17 cellular contexts compared by ENCODE assay signal in the genomic region with DNA sequence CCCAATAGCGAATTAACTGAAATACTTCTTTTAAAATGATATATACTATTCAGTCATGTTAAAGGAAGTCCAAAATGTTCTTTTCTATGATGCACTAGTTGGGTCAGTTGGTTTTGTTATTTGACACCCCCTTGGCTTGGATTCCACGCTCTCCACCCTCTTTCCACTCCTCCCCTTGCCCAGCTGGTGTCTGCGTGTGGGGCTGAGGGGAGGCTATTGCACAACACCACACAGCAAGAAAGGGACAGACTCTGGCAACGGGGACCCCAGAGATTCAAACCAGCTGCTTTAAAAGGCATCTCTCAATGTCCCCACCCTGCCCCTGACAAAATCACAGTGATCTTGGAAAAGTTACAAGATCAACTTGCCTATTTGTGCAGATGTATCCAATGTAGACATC.
DNase-seq lines count a peak whose midpoint lies in the region; ATAC-seq and TF ChIP-seq lines count a peak whose summit lies in the region.
"Had no signal": no experiment of that assay in that cellular context is flagged by ENCODE, and none has a peak within 500 bp of the region (broad histone marks: within the 10 kb centered on the region; RNA-seq: fewer than 3 reads in every experiment).

No MANE protein-coding gene starts in this region.

- ATAC-seq in mucosa of descending colon: no peak
- ATAC-seq in activated T-cell treated with anti-CD3 and anti-CD28 coated beads, Interleukin-2, amount 50 U/mL, for 4 hours: no peak
- ATAC-seq: A549; CD8-positive, alpha-beta T cell; PC-3 had no signal

- no peak overlapping the region for H3K4me3 ChIP-seq in breast epithelium
- no peak overlapping the region for H3K4me3 ChIP-seq in mucosa of descending colon
- H3K4me3 ChIP-seq: A549 had no signal

- intact Hi-C loops in MCF 10A (cut with micrococcal nuclease): no loop called here
- intact Hi-C loops in breast epithelium (cut with DNase I; ENCODE audit: low total_unique reads): no loop called here
- intact Hi-C loops in mucosa of descending colon (cut with DNase I, micrococcal nuclease): no loop called here

- TF ChIP-seq CTCF in MCF 10A (IDR thresholded peaks at IDR 0.05; ENCODE audit: unreplicated experiment) (no peak), breast epithelium (IDR thresholded peaks at IDR 0.05) (no peak), mucosa of descending colon (IDR thresholded peaks at IDR 0.05) (no peak)

- peaks cover 1% of the 10 kb centered on the region for H3K9me3 Mint-ChIP-seq in MCF 10A (ENCODE audit: unreplicated experiment)
- no peaks in the 10 kb centered on the region for H3K9me3 Mint-ChIP-seq in activated T-cell treated with anti-CD3 and anti-CD28 coated beads, Interleukin-2, amount 50 U/mL, for 4 hours
- H3K9me3 Mint-ChIP-seq: activated CD4-positive, alpha-beta memory T cell treated with anti-CD3 and anti-CD28 coated beads, Interleukin-2, amount 10 ng/mL, durations not matched to agents 7 days and 5 days had no signal

- H3K36me3 ChIP-seq in breast epithelium: no peaks in the 10 kb centered on the region
- H3K36me3 ChIP-seq in mucosa of descending colon (ENCODE audit: low read depth): no peaks in the 10 kb centered on the region

- DNase-seq in MCF 10A (ENCODE audit: unreplicated experiment) (peak; percentile 27), breast epithelium (ENCODE audit: low spot score in 2 of 2) (no peak), fibroblast of peridontal ligament (ENCODE audit: extremely low read depth) (peak; percentile 87), mucosa of descending colon (peak in 2 of 3 donors; percentile 25 to 27), ureter (ENCODE audit: low spot score) (peak; percentile 63), NCI-H748 treated with DMSO at 0.1 percent for 48 hours (lab: John Stamatoyannopoulos, UW) (no peak)
- no peak for DNase-seq in central memory CD4-positive, alpha-beta T cell
- DNase-seq in activated T-cell treated with anti-CD3 and anti-CD28 coated beads, Interleukin-2, amount 50 U/mL, for 4 hours: no peak
- DNase-seq: activated CD4-positive, alpha-beta memory T cell treated with anti-CD3 and anti-CD28 coated beads, Interleukin-2, amount 10 ng/mL, durations not matched to agents 7 days and 5 days; activated effector memory CD4-positive, alpha-beta T cell treated with Interleukin-2 at 50 U/mL for 16 hours; CD8-positive, alpha-beta T cell; effector CD4-positive, alpha-beta T cell; NCI-H1694; NCI-H510A; PC-3 had no signal

- POLR2A ChIA-PET in MCF 10A (lab: Yijun Ruan, JAX): no interaction called here

- BruUV-seq in MCF 10A (replicated peaks; lab: Mats Ljungman, UMichigan): no TSS peak

- H3K4me1 ChIP-seq in breast epithelium (no peaks in the 10 kb centered on the region), mucosa of descending colon (ENCODE audit: low read depth) (no peaks in the 10 kb centered on the region)
- H3K4me1 ChIP-seq: parathyroid adenoma had no signal

- no peaks in the 10 kb centered on the region for H3K36me3 Mint-ChIP-seq in MCF 10A (ENCODE audit: insufficient read depth, unreplicated experiment)
- no peaks in the 10 kb centered on the region for H3K36me3 Mint-ChIP-seq in activated T-cell treated with anti-CD3 and anti-CD28 coated beads, Interleukin-2, amount 50 U/mL, for 4 hours (ENCODE audit: insufficient read depth)
- H3K36me3 Mint-ChIP-seq: CD8-positive, alpha-beta T cell had no signal

- peaks cover 16% of the 10 kb centered on the region for H3K4me1 Mint-ChIP-seq in MCF 10A (ENCODE audit: insufficient read depth, unreplicated experiment)
- no peaks in the 10 kb centered on the region for H3K4me1 Mint-ChIP-seq in activated T-cell treated with anti-CD3 and anti-CD28 coated beads, Interleukin-2, amount 50 U/mL, for 4 hours (ENCODE audit: low read depth)
- H3K4me1 Mint-ChIP-seq: activated CD4-positive, alpha-beta memory T cell treated with anti-CD3 and anti-CD28 coated beads, Interleukin-2, amount 10 ng/mL, durations not matched to agents 7 days and 5 days had no signal

- no peaks in the 10 kb centered on the region for H3K27me3 Mint-ChIP-seq in MCF 10A (ENCODE audit: insufficient read depth, unreplicated experiment)
- H3K27me3 Mint-ChIP-seq in activated T-cell treated with anti-CD3 and anti-CD28 coated beads, Interleukin-2, amount 50 U/mL, for 4 hours (ENCODE audit: low read depth): no peaks in the 10 kb centered on the region
- H3K27me3 Mint-ChIP-seq: activated CD4-positive, alpha-beta memory T cell treated with anti-CD3 and anti-CD28 coated beads, Interleukin-2, amount 10 ng/mL, durations not matched to agents 7 days and 5 days had no signal

- H3K9me3 ChIP-seq in breast epithelium: no peaks in the 10 kb centered on the region
- H3K9me3 ChIP-seq in mucosa of descending colon: no peaks in the 10 kb centered on the region

- H3K27ac Mint-ChIP-seq in MCF 10A (ENCODE audit: low read depth, unreplicated experiment): no peak overlapping the region
- H3K27ac Mint-ChIP-seq: activated CD4-positive, alpha-beta memory T cell treated with anti-CD3 and anti-CD28 coated beads, Interleukin-2, amount 10 ng/mL, durations not matched to agents 7 days and 5 days; CD8-positive, alpha-beta T cell had no signal

- no peak overlapping the region for H3K4me3 Mint-ChIP-seq in MCF 10A (ENCODE audit: unreplicated experiment)
- H3K4me3 Mint-ChIP-seq in activated T-cell treated with anti-CD3 and anti-CD28 coated beads, Interleukin-2, amount 50 U/mL, for 4 hours: no peak overlapping the region
- H3K4me3 Mint-ChIP-seq: activated CD4-positive, alpha-beta memory T cell treated with anti-CD3 and anti-CD28 coated beads, Interleukin-2, amount 10 ng/mL, durations not matched to agents 7 days and 5 days; CD8-positive, alpha-beta T cell had no signal

- no peak overlapping the region for H3K27ac ChIP-seq in breast epithelium
- H3K27ac ChIP-seq: A549, parathyroid adenoma had no signal

- CTCF ChIA-PET in MCF 10A (lab: Yijun Ruan, JAX): interaction anchor here (0.7 kb wide), 1 partner anchor 241 kb away, joined by 4 read pairs; no protein-coding TSS in a partner anchor

- TF ChIP-seq POLR2A in breast epithelium (IDR thresholded peaks at IDR 0.05): no peak

- H3K27me3 ChIP-seq in breast epithelium: no peaks in the 10 kb centered on the region

Comparison
In these comparisons a context has a peak if more than half of its experiments do, and no peak if none do; other contexts are left out.
1. DNase-seq: peak in MCF 10A (single experiment), fibroblast of peridontal ligament (single experiment), mucosa of descending colon (2 of 3) and ureter (single experiment); none in breast epithelium (0 of 2), central memory CD4-positive, alpha-beta T cell (single experiment), activated T-cell treated with anti-CD3 and anti-CD28 coated beads, Interleukin-2, amount 50 U/mL, for 4 hours (single experiment) and NCI-H748 treated with DMSO at 0.1 percent for 48 hours (single experiment).